1 cellular context compared by ENCODE assay signal in the genomic region with DNA sequence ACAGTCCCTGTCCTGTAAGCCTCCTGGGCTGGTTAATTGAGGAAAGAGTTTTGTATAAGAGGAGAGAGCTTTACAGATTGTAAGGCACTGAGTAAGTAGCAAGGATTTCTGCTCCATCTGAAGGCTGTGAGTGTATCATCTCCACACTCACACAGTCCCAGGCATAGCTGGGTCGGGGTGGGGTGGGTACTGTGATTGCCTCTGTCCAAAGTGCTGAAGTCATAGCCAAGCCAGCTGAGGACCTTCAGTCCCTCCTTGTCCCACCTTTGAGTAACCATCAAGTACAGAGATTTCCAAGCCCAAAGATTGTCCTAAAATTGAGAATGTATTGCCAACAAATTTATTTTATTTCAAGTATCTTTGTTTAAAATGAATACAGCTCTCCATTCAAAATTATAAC.
A peak's percentile ranks its signal among the peaks of the same experiment; 100 is the strongest.
TF ChIP-seq lines count a peak whose summit lies in the region.

No MANE protein-coding gene starts in this region.

TF ChIP-seq in Ishikawa, 13 proteins besides CTCF, POLR2A, EP300 and RAD21 (continued from another document):
- TF ChIP-seq, protein P1, sequence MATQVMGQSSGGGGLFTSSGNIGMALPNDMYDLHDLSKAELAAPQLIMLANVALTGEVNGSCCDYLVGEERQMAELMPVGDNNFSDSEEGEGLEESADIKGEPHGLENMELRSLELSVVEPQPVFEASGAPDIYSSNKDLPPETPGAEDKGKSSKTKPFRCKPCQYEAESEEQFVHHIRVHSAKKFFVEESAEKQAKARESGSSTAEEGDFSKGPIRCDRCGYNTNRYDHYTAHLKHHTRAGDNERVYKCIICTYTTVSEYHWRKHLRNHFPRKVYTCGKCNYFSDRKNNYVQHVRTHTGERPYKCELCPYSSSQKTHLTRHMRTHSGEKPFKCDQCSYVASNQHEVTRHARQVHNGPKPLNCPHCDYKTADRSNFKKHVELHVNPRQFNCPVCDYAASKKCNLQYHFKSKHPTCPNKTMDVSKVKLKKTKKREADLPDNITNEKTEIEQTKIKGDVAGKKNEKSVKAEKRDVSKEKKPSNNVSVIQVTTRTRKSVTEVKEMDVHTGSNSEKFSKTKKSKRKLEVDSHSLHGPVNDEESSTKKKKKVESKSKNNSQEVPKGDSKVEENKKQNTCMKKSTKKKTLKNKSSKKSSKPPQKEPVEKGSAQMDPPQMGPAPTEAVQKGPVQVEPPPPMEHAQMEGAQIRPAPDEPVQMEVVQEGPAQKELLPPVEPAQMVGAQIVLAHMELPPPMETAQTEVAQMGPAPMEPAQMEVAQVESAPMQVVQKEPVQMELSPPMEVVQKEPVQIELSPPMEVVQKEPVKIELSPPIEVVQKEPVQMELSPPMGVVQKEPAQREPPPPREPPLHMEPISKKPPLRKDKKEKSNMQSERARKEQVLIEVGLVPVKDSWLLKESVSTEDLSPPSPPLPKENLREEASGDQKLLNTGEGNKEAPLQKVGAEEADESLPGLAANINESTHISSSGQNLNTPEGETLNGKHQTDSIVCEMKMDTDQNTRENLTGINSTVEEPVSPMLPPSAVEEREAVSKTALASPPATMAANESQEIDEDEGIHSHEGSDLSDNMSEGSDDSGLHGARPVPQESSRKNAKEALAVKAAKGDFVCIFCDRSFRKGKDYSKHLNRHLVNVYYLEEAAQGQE (IDR thresholded peaks at IDR 0.05; ENCODE audit: low read depth): peak; percentile 91
- TF ChIP-seq TCF12 (IDR thresholded peaks at IDR 0.05; ENCODE audit: low read depth): no peak
- no peak for TF ChIP-seq CEBPB (IDR thresholded peaks at IDR 0.05)
